In genomic region chrX:124895947-124896346, GRCh38 we compare ENCODE assay signal across 20 cellular contexts.
DNase-seq lines count a peak whose midpoint lies in the region; ATAC-seq and TF ChIP-seq lines count a peak whose summit lies in the region.
"Had no signal": no experiment of that assay in that cellular context is flagged by ENCODE, and none has a peak within 500 bp of the region (broad histone marks: within the 10 kb centered on the region; RNA-seq: fewer than 3 reads in every experiment).

No MANE protein-coding gene starts in this region.

- no peak for TF ChIP-seq CTCF in brain microvascular endothelial cell (IDR thresholded peaks at IDR 0.05; ENCODE audit: low read depth, low read length, missing control alignments)

- no peaks in the 10 kb centered on the region for H3K36me3 ChIP-seq in brain microvascular endothelial cell (replicated peaks)
- H3K36me3 ChIP-seq: BLaER1 had no signal

- H3K27me3 ChIP-seq in brain microvascular endothelial cell (replicated peaks): no peaks in the 10 kb centered on the region

- no peak for ATAC-seq in HG03045 (IDR thresholded peaks at IDR 0.05; ENCODE audit: unreplicated experiment)
- ATAC-seq: GM12878, GM23338, HCT116 had no signal

- H3K4me3 ChIP-seq in brain microvascular endothelial cell (ENCODE audit: low read depth, low read length): no peak overlapping the region
- H3K4me3 ChIP-seq: BLaER1, GM12878, GM23338 had no signal

- H3K27ac ChIP-seq in brain microvascular endothelial cell: no peak overlapping the region
- H3K27ac ChIP-seq: 22Rv1, BLaER1, C4-2B had no signal

- DNase-seq in NCI-H748 (lab: John Stamatoyannopoulos, UW; ENCODE audit: unreplicated experiment): peak; percentile 16
- no peak for DNase-seq in NCI-H748 treated with DMSO at 0.1 percent for 48 hours (lab: John Stamatoyannopoulos, UW)
- peak; percentile 41 for DNase-seq in NCI-H146 treated with DMSO at 0.1 percent for 48 hours (lab: John Stamatoyannopoulos, UW; ENCODE audit: unreplicated experiment)
- DNase-seq in NCI-H774 (lab: John Stamatoyannopoulos, UW): peak; percentile 22
- peak; percentile 10 for DNase-seq in cerebellum (ENCODE audit: low spot score)
- no peak for DNase-seq in LoVo (ENCODE audit: low spot score)
- DNase-seq in brain microvascular endothelial cell: no peak
- DNase-seq: CD4-positive, alpha-beta T cell; CD8-positive, alpha-beta memory T cell; DMS 273 treated with DMSO at 0.1 percent for 48 hours; DND-41; GDM1; H9 had no signal

- in situ Hi-C loops in brain microvascular endothelial cell (cut with HindIII; ENCODE audit: low pct_ligation_motif_present, low sequenced_read_pairs): no loop called here

Comparison
In these comparisons a context has a peak if more than half of its experiments do, and no peak if none do; other contexts are left out.
1. DNase-seq: peak in NCI-H748 (single experiment), NCI-H146 treated with DMSO at 0.1 percent for 48 hours (single experiment), NCI-H774 (single experiment) and cerebellum (single experiment); none in NCI-H748 treated with DMSO at 0.1 percent for 48 hours (single experiment), LoVo (single experiment) and brain microvascular endothelial cell (single experiment).